Comparison of ENCODE assay signal across 9 cellular contexts in genomic region chr12:94831081-94831747, GRCh38.
A peak's percentile ranks its signal among the peaks of the same experiment; 100 is the strongest.
DNase-seq lines count a peak whose midpoint lies in the region; ATAC-seq, FAIRE-seq and TF ChIP-seq lines count a peak whose summit lies in the region.
"Had no signal": no experiment of that assay in that cellular context is flagged by ENCODE, and none has a peak within 500 bp of the region (broad histone marks: within the 10 kb centered on the region; RNA-seq: fewer than 3 reads in every experiment).

No MANE protein-coding gene starts in this region.

- TF ChIP-seq CTCF in GM12878 (IDR thresholded peaks at IDR 0.05 in 2 of 3, conservative IDR thresholded peaks at IDR 0.05 in 1 of 3; ENCODE audit: control insufficient read depth in 2 of 3, extremely low read depth in 1 of 3, insufficient read depth in 1 of 3, low read depth in 3 of 3, low read length in 3 of 3) (no peak), osteocyte (IDR thresholded peaks at IDR 0.05) (no peak), MCF 10A (IDR thresholded peaks at IDR 0.05; ENCODE audit: unreplicated experiment) (no peak)

- H4K20me1 ChIP-seq in GM12878 (ENCODE audit: control insufficient read depth, insufficient read depth) = no peaks in the 10 kb centered on the region

- BruUV-seq in GM12878 (replicated peaks; lab: Mats Ljungman, UMichigan) = no TSS peak
- no TSS peak for BruUV-seq in MCF 10A (replicated peaks; lab: Mats Ljungman, UMichigan)

- H3K4me3 Mint-ChIP-seq in osteocyte (ENCODE audit: unreplicated experiment) = no peak overlapping the region
- H3K4me3 Mint-ChIP-seq in MCF 10A (ENCODE audit: unreplicated experiment) = no peak overlapping the region

- H3K27ac Mint-ChIP-seq in osteocyte (ENCODE audit: unreplicated experiment) = no peak overlapping the region
- no peak overlapping the region for H3K27ac Mint-ChIP-seq in MCF 10A (ENCODE audit: low read depth, unreplicated experiment)

- FAIRE-seq in GM12878 (lab: Jason Lieb, UNC) = peak; percentile 87

- peak overlapping the region; percentile 99 for H3K4me2 ChIP-seq in GM12878 (ENCODE audit: control insufficient read depth, insufficient read depth)

- H3K9ac ChIP-seq in GM12878 (ENCODE audit: control insufficient read depth, insufficient read depth, low read length) = peak overlapping the region; percentile 91

- 4% methylated on average over 9 of the region's 9 CpGs for WGBS in GM12878 (ENCODE audit: insufficient coverage, insufficient replicate concordance, low lambda C conversion rate, missing lambda C conversion rate)

- in situ Hi-C loops in GM12878 (cut with MboI) = no loop called here

- peaks cover 46% of the 10 kb centered on the region for H3K4me1 ChIP-seq in GM12878 (ENCODE audit: control insufficient read depth, insufficient read depth, low read length)

- DNase-seq in GM12878 (ENCODE audit: low read depth, low spot score) (peak; percentile 98), UCSD-AML1 (lab: John Stamatoyannopoulos, UW; ENCODE audit: unreplicated experiment) (no peak), osteocyte (ENCODE audit: extremely low spot score, unreplicated experiment) (no peak), MCF 10A (ENCODE audit: unreplicated experiment) (no peak), DMS 273 (lab: John Stamatoyannopoulos, UW; ENCODE audit: unreplicated experiment) (no peak)

- TF ChIP-seq EP300 in GM12878 (IDR thresholded peaks at IDR 0.05; ENCODE audit: borderline replicate concordance in 1 of 2, control insufficient read depth in 1 of 2, low read depth in 2 of 2, low read length in 2 of 2) = peak; percentile 92 to 94

- CTCF ChIA-PET in GM12878 (lab: Yijun Ruan, JAX) (interaction anchor here (1.8 to 3.4 kb wide), 5 partner anchors 12 to 62 kb away, joined by 4 to 31 read pairs (median 12); no protein-coding TSS in a partner anchor), MCF 10A (lab: Yijun Ruan, JAX) (interaction anchor here (0.7 kb wide), 1 partner anchor 23 kb away, joined by 3 read pairs; no protein-coding TSS in a partner anchor)

- peak overlapping the region; percentile 94 for H3K27ac ChIP-seq in GM12878 (ENCODE audit: control insufficient read depth, insufficient read depth)
- H3K27ac ChIP-seq: SK-N-MC had no signal

- peak; percentile 25; the same call in 1 of the 2 replicates for TF ChIP-seq RAD21 in GM12878 (IDR thresholded peaks at IDR 0.05; ENCODE audit: insufficient read depth, low read depth, low read length)

- RAD21 ChIA-PET in GM12878 (lab: Charles Lee; ENCODE audit: unreplicated experiment) = interaction anchor here (1.4 to 5.3 kb wide), 9 partner anchors 8 to 76 kb away, joined by 3 to 95 read pairs (median 11); no protein-coding TSS in a partner anchor

- ATAC-seq in GM18511 (IDR thresholded peaks at IDR 0.05; ENCODE audit: unreplicated experiment) (peak; percentile 90), GM21360 (IDR thresholded peaks at IDR 0.05; ENCODE audit: unreplicated experiment) (peak; percentile 84), HG03469 (IDR thresholded peaks at IDR 0.05; ENCODE audit: unreplicated experiment) (peak; percentile 71), GM12878 (peak; percentile 89)

- POLR2A ChIA-PET in GM12878 (lab: Charles Lee) (interaction anchor here (0.8 to 3.5 kb wide), 8 partner anchors 11 to 63 kb away, joined by 3 to 44 read pairs (median 6); no protein-coding TSS in a partner anchor), MCF 10A (lab: Yijun Ruan, JAX) (no interaction called here)

- H2AFZ ChIP-seq in GM12878 (ENCODE audit: control insufficient read depth, low read depth, low read length) = peak overlapping the region; percentile 56

- intact Hi-C loops in GM12878 (cut with micrococcal nuclease; ENCODE audit: unreplicated experiment) (loop anchor here (1.0 to 5.0 kb wide), 5 partner anchors 13 to 209 kb away; partner anchors contain the start of gene NDUFA12), MCF 10A (cut with micrococcal nuclease) (no loop called here)

- SMC1A ChIA-PET in GM12878 (lab: Charles Lee; ENCODE audit: uncharacterized antibody, unreplicated experiment) = interaction anchor here (0.9 to 6.8 kb wide), 17 partner anchors 8 to 210 kb away, joined by 3 to 99 read pairs (median 5); no protein-coding TSS in a partner anchor

- H3K36me3 Mint-ChIP-seq in osteocyte (ENCODE audit: unreplicated experiment) (peaks cover 2% of the 10 kb centered on the region), MCF 10A (ENCODE audit: insufficient read depth, unreplicated experiment) (no peaks in the 10 kb centered on the region)

- H3K27me3 Mint-ChIP-seq in osteocyte (ENCODE audit: unreplicated experiment) (peaks cover 12% of the 10 kb centered on the region), MCF 10A (ENCODE audit: insufficient read depth, unreplicated experiment) (no peaks in the 10 kb centered on the region)

- peaks cover 68% of the 10 kb centered on the region for H3K79me2 ChIP-seq in GM12878 (ENCODE audit: control insufficient read depth, insufficient read depth, low read length)

- peak overlapping the region; percentile 52 for H3K4me3 ChIP-seq in GM12878
- H3K4me3 ChIP-seq: SK-N-MC had no signal

- no peaks in the 10 kb centered on the region for H3K27me3 ChIP-seq in GM12878 (replicated peaks in 1 of 2; ENCODE audit: control insufficient read depth in 2 of 2, insufficient read depth in 2 of 2, low read length in 1 of 2)

- peaks cover 10 to 13% of the 10 kb centered on the region in 2 experiments; a peak in 3 of 4 replicates for H3K36me3 ChIP-seq in GM12878 (ENCODE audit: control insufficient read depth in 2 of 2, insufficient read depth in 2 of 2, low read length in 1 of 2)

- H3K4me1 Mint-ChIP-seq in osteocyte (ENCODE audit: unreplicated experiment) (peaks cover 25% of the 10 kb centered on the region), MCF 10A (ENCODE audit: insufficient read depth, unreplicated experiment) (peaks cover 12% of the 10 kb centered on the region)

- H3K9me3 Mint-ChIP-seq in osteocyte (ENCODE audit: unreplicated experiment) = no peaks in the 10 kb centered on the region
- no peaks in the 10 kb centered on the region for H3K9me3 Mint-ChIP-seq in MCF 10A (ENCODE audit: unreplicated experiment)

- peaks cover 11% of the 10 kb centered on the region for H3K9me3 ChIP-seq in GM12878 (replicated peaks; ENCODE audit: control insufficient read depth, insufficient read depth, low read length)

- TF ChIP-seq POLR2A in GM12878 (IDR thresholded peaks at IDR 0.05; ENCODE audit: low read depth, low read length) = peak; percentile 68

TF ChIP-seq in GM12878, 131 proteins besides CTCF, POLR2A, EP300 and RAD21 (continues in another document):
- peak; percentile 75 for TF ChIP-seq PKNOX1 (IDR thresholded peaks at IDR 0.05)
- TF ChIP-seq MLLT1 (IDR thresholded peaks at IDR 0.05) = peak; percentile 91; the same call in 1 of the 2 replicates
- no peak for TF ChIP-seq ATF3 (IDR thresholded peaks at IDR 0.05; ENCODE audit: borderline replicate concordance, extremely low read depth, low read depth, low read length)
- TF ChIP-seq EGR1 (IDR thresholded peaks at IDR 0.05; ENCODE audit: borderline replicate concordance in 1 of 2, low read depth in 2 of 2, low read length in 2 of 2) = no peak
- TF ChIP-seq SPI1 (IDR thresholded peaks at IDR 0.05; ENCODE audit: borderline replicate concordance, insufficient read depth, low read depth, low read length) = peak; percentile 94
- TF ChIP-seq NR2C1 (IDR thresholded peaks at IDR 0.05) = peak; percentile 70
- TF ChIP-seq TAF1 (IDR thresholded peaks at IDR 0.05; ENCODE audit: borderline replicate concordance, low read depth, low read length) = 0 out of 2 replicates have a peak, but pooled peaks have one; percentile 49
- TF ChIP-seq EZH2 (IDR thresholded peaks at IDR 0.05; ENCODE audit: borderline replicate concordance, control insufficient read depth, low read depth, low read length) = no peak
- TF ChIP-seq ETV6 (conservative IDR thresholded peaks at IDR 0.05 in 1 of 2, IDR thresholded peaks at IDR 0.05 in 1 of 2; ENCODE audit: borderline replicate concordance in 1 of 2, low read depth in 1 of 2) = peak in 1 of 2 experiments; percentile 65; a peak in 2 of 4 replicates
- TF ChIP-seq RAD51 (IDR thresholded peaks at IDR 0.05) = no peak; the same call in 1 of the 2 replicates
- peak; percentile 76 for TF ChIP-seq RUNX3 (IDR thresholded peaks at IDR 0.05; ENCODE audit: low read length)
- peak; percentile 58; the same call in 1 of the 2 replicates for TF ChIP-seq TBL1XR1 (IDR thresholded peaks at IDR 0.05; ENCODE audit: low read depth, low read length)
- TF ChIP-seq TCF3 (IDR thresholded peaks at IDR 0.05; ENCODE audit: borderline replicate concordance, insufficient read depth, low read depth, low read length) = peak; percentile 95
- TF ChIP-seq SRF (IDR thresholded peaks at IDR 0.05; ENCODE audit: low read depth in 2 of 2, low read length in 2 of 2) = 0 out of 4 replicates have a peak, but pooled peaks of 1 of the 2 experiments have one; percentile 24
- TF ChIP-seq ZNF217 (IDR thresholded peaks at IDR 0.05) = no peak; the same call in 1 of the 2 replicates
- 0 out of 2 replicates have a peak, but pooled peaks have one; percentile 24 for TF ChIP-seq RFX5 (IDR thresholded peaks at IDR 0.05; ENCODE audit: low read depth, low read length)
